1 cellular context compared by ENCODE assay signal in the genomic region with DNA sequence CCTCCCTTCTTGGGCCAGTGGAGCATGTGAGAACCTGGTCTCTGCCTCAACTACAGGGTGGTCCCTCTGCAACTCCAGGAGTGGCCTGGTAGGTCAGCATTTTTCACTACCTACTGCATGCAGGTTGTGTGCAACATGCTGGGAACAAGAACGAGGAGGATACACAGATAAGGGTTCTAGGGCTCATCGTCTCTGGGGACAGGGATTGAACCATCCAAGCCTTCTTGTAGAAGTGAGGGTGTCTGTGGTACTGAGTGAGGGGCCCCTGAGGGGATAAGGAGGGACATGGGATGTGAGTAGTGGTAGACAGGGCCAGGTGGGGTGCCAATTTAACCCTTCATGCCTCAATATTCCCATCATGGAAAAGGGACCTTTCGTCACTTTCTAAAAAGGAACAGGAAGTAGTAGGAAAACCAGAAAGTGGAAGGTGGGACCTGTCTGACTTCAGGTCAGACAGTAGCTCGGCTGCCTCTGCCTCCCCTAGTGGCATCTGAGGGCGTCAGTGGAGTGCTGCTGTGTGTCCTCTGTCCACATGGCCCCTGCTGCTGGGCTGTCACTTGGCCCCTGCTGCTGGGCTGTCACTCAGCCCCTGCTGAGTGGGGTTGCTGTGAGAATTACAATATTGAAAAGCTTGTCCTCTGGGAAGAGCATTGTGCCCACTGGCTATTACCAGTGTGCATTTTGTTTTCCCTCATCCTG.
TF ChIP-seq lines count a peak whose summit lies in the region.

No MANE protein-coding gene starts in this region.

TF ChIP-seq in IMR-90, 13 proteins besides CTCF, POLR2A, EP300 and RAD21:
- no peak for TF ChIP-seq MAZ (IDR thresholded peaks at IDR 0.05; ENCODE audit: borderline replicate concordance, low read depth, low read length)
- TF ChIP-seq, protein P1, sequence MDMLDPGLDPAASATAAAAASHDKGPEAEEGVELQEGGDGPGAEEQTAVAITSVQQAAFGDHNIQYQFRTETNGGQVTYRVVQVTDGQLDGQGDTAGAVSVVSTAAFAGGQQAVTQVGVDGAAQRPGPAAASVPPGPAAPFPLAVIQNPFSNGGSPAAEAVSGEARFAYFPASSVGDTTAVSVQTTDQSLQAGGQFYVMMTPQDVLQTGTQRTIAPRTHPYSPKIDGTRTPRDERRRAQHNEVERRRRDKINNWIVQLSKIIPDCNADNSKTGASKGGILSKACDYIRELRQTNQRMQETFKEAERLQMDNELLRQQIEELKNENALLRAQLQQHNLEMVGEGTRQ (IDR thresholded peaks at IDR 0.05; ENCODE audit: low read depth, low read length) = no peak
- TF ChIP-seq, protein P2, sequence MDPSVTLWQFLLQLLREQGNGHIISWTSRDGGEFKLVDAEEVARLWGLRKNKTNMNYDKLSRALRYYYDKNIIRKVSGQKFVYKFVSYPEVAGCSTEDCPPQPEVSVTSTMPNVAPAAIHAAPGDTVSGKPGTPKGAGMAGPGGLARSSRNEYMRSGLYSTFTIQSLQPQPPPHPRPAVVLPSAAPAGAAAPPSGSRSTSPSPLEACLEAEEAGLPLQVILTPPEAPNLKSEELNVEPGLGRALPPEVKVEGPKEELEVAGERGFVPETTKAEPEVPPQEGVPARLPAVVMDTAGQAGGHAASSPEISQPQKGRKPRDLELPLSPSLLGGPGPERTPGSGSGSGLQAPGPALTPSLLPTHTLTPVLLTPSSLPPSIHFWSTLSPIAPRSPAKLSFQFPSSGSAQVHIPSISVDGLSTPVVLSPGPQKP (IDR thresholded peaks at IDR 0.05; ENCODE audit: borderline replicate concordance, low read depth, low read length) = no peak
- no peak for TF ChIP-seq MAFK (IDR thresholded peaks at IDR 0.05; ENCODE audit: low read depth, low read length)
- TF ChIP-seq CHD1 (IDR thresholded peaks at IDR 0.05; ENCODE audit: low read depth, low read length) = no peak
- TF ChIP-seq MXI1 (IDR thresholded peaks at IDR 0.05; ENCODE audit: borderline replicate concordance, low read depth, low read length) = no peak
- no peak for TF ChIP-seq RCOR1 (IDR thresholded peaks at IDR 0.05; ENCODE audit: insufficient replicate concordance, low read length)
- TF ChIP-seq BHLHE40 (IDR thresholded peaks at IDR 0.05; ENCODE audit: low read depth, low read length) = no peak
- TF ChIP-seq CEBPB (IDR thresholded peaks at IDR 0.05; ENCODE audit: low read depth, low read length) = no peak
- no peak for TF ChIP-seq SMC3 (IDR thresholded peaks at IDR 0.05; ENCODE audit: low read depth, low read length)
- TF ChIP-seq FOS (IDR thresholded peaks at IDR 0.05; ENCODE audit: low read depth, low read length) = no peak
- TF ChIP-seq NFE2L2 (IDR thresholded peaks at IDR 0.05; ENCODE audit: low read depth, low read length) = no peak
- no peak for TF ChIP-seq RFX5 (IDR thresholded peaks at IDR 0.05; ENCODE audit: low read depth, low read length)
